Comparison of ENCODE assay signal across 1 cellular context in genomic region chr1:226939439-226940028, GRCh38.
TF ChIP-seq lines count a peak whose summit lies in the region.

No MANE protein-coding gene starts in this region.

TF ChIP-seq in HepG2, 621 proteins besides CTCF, POLR2A, EP300 and RAD21 (continued from another document):
- TF ChIP-seq GABPB1 (CRISPR knock-in tag; IDR thresholded peaks at IDR 0.05) (peak; percentile 89), FOXO1 (CRISPR knock-in tag; IDR thresholded peaks at IDR 0.05) (no peak), ZNF296 (CRISPR knock-in tag; conservative IDR thresholded peaks at IDR 0.05) (no peak), PPARG (CRISPR knock-in tag; conservative IDR thresholded peaks at IDR 0.05) (no peak), SMYD3 (CRISPR knock-in tag; IDR thresholded peaks at IDR 0.05) (no peak), ZNF160 (CRISPR knock-in tag; IDR thresholded peaks at IDR 0.05) (peak; percentile 51; the same call in 1 of the 2 replicates), CBX2 (IDR thresholded peaks at IDR 0.05; ENCODE audit: low read depth, low read length) (no peak), CBX2 (CRISPR knock-in tag; IDR thresholded peaks at IDR 0.05; ENCODE audit: low read depth) (peak; percentile 94; the same call in 1 of the 2 replicates), ZNF230 (CRISPR knock-in tag; IDR thresholded peaks at IDR 0.05) (peak; percentile 95; the same call in 1 of the 2 replicates), PAX8 (CRISPR knock-in tag; IDR thresholded peaks at IDR 0.05; ENCODE audit: borderline replicate concordance) (0 out of 2 replicates have a peak, but pooled peaks have one; percentile 86), PRDM15 (CRISPR knock-in tag; IDR thresholded peaks at IDR 0.05) (0 out of 2 replicates have a peak, but pooled peaks have one; percentile 19), ZNF354B (CRISPR knock-in tag; IDR thresholded peaks at IDR 0.05) (0 out of 2 replicates have a peak, but pooled peaks have one; percentile 80), ZNF180 (CRISPR knock-in tag; IDR thresholded peaks at IDR 0.05; ENCODE audit: borderline replicate concordance, low read depth) (peak; percentile 59; the same call in 1 of the 2 replicates), ZNF552 (CRISPR knock-in tag; IDR thresholded peaks at IDR 0.05; ENCODE audit: borderline replicate concordance) (no peak), TCF7L2 (IDR thresholded peaks at IDR 0.05; ENCODE audit: low read depth, low read length) (no peak), GTF3A (CRISPR knock-in tag; conservative IDR thresholded peaks at IDR 0.05) (peak; percentile 93; the same call in 1 of the 2 replicates), ARNT2 (CRISPR knock-in tag; IDR thresholded peaks at IDR 0.05; ENCODE audit: low read depth) (peak; percentile 89), ZNF138 (CRISPR knock-in tag; IDR thresholded peaks at IDR 0.05; ENCODE audit: low read depth) (peak; percentile 63; the same call in 1 of the 2 replicates), TEAD3 (CRISPR knock-in tag; optimal IDR thresholded peaks at IDR 0.05; ENCODE audit: borderline replicate concordance) (peak; percentile 22), ZFX (CRISPR knock-in tag; IDR thresholded peaks at IDR 0.05; ENCODE audit: low read depth) (peak; percentile 99), ZFP1 (CRISPR knock-in tag; IDR thresholded peaks at IDR 0.05) (no peak), ZNF569 (CRISPR knock-in tag; IDR thresholded peaks at IDR 0.05; ENCODE audit: borderline replicate concordance) (no peak), SOX5 (CRISPR knock-in tag; IDR thresholded peaks at IDR 0.05; ENCODE audit: borderline replicate concordance) (no peak; the same call in 1 of the 2 replicates), FOXM1 (CRISPR knock-in tag; IDR thresholded peaks at IDR 0.05) (no peak), SRSF9 (IDR thresholded peaks at IDR 0.05; ENCODE audit: borderline replicate concordance, insufficient read depth, low read depth, low read length, poor library complexity, severe bottlenecking) (no peak), ZNF839 (CRISPR knock-in tag; IDR thresholded peaks at IDR 0.05; ENCODE audit: borderline replicate concordance) (no peak; the same call in 1 of the 2 replicates), AKAP8 (CRISPR knock-in tag; IDR thresholded peaks at IDR 0.05) (no peak), ZNF644 (CRISPR knock-in tag; IDR thresholded peaks at IDR 0.05; ENCODE audit: low read depth) (no peak), NPAS2 (CRISPR knock-in tag; IDR thresholded peaks at IDR 0.05; ENCODE audit: borderline replicate concordance) (no peak), CBX1 (IDR thresholded peaks at IDR 0.05; ENCODE audit: low read depth) (no peak), SNAPC2 (CRISPR knock-in tag; IDR thresholded peaks at IDR 0.05) (no peak), RCOR2 (CRISPR knock-in tag; IDR thresholded peaks at IDR 0.05) (no peak)
- TF ChIP-seq, protein P1, sequence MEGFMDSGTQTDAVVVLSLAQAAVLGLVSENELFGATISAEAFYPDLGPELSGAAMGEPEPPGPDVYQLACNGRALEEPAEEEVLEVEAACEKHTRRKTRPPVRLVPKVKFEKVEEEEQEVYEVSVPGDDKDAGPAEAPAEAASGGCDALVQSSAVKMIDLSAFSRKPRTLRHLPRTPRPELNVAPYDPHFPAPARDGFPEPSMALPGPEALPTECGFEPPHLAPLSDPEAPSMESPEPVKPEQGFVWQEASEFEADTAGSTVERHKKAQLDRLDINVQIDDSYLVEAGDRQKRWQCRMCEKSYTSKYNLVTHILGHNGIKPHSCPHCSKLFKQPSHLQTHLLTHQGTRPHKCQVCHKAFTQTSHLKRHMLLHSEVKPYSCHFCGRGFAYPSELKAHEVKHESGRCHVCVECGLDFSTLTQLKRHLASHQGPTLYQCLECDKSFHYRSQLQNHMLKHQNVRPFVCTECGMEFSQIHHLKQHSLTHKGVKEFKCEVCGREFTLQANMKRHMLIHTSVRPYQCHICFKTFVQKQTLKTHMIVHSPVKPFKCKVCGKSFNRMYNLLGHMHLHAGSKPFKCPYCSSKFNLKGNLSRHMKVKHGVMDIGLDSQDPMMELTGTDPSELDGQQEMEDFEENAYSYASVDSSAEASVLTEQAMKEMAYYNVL (CRISPR knock-in tag; IDR thresholded peaks at IDR 0.05; ENCODE audit: borderline replicate concordance): peak; percentile 88
- TF ChIP-seq, protein P2, sequence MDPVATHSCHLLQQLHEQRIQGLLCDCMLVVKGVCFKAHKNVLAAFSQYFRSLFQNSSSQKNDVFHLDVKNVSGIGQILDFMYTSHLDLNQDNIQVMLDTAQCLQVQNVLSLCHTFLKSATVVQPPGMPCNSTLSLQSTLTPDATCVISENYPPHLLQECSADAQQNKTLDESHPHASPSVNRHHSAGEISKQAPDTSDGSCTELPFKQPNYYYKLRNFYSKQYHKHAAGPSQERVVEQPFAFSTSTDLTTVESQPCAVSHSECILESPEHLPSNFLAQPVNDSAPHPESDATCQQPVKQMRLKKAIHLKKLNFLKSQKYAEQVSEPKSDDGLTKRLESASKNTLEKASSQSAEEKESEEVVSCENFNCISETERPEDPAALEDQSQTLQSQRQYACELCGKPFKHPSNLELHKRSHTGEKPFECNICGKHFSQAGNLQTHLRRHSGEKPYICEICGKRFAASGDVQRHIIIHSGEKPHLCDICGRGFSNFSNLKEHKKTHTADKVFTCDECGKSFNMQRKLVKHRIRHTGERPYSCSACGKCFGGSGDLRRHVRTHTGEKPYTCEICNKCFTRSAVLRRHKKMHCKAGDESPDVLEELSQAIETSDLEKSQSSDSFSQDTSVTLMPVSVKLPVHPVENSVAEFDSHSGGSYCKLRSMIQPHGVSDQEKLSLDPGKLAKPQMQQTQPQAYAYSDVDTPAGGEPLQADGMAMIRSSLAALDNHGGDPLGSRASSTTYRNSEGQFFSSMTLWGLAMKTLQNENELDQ (CRISPR knock-in tag; IDR thresholded peaks at IDR 0.05; ENCODE audit: borderline replicate concordance): no peak
- TF ChIP-seq, protein P3, sequence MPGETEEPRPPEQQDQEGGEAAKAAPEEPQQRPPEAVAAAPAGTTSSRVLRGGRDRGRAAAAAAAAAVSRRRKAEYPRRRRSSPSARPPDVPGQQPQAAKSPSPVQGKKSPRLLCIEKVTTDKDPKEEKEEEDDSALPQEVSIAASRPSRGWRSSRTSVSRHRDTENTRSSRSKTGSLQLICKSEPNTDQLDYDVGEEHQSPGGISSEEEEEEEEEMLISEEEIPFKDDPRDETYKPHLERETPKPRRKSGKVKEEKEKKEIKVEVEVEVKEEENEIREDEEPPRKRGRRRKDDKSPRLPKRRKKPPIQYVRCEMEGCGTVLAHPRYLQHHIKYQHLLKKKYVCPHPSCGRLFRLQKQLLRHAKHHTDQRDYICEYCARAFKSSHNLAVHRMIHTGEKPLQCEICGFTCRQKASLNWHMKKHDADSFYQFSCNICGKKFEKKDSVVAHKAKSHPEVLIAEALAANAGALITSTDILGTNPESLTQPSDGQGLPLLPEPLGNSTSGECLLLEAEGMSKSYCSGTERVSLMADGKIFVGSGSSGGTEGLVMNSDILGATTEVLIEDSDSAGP (CRISPR knock-in tag; IDR thresholded peaks at IDR 0.05; ENCODE audit: borderline replicate concordance): peak; percentile 96
